In the genomic region with DNA sequence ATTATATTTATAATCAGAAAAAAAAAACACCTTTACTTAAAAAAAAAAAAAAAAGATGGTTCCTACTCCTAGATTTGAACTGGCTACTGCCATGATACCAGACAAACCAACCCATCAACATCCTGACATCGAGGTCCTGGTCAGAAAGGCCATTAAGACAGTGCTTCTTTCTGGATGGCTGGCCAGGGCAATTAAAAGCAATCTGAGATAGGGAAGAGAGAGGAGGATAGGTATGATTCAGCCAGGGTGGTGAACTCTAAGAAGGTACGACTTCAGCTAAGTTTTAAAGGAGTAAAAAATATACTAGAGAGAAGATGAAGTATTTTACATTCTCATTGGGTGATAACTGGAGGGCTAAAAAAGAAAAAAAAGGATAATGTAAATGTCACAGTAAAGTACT, we compare ENCODE assay signal across 17 cellular contexts.
DNase-seq lines count a peak whose midpoint lies in the region; ATAC-seq and TF ChIP-seq lines count a peak whose summit lies in the region.
"Had no signal": no experiment of that assay in that cellular context is flagged by ENCODE, and none has a peak within 500 bp of the region (broad histone marks: within the 10 kb centered on the region; RNA-seq: fewer than 3 reads in every experiment).

No MANE protein-coding gene starts in this region.

- H3K4me1 Mint-ChIP-seq in nephron (no peaks in the 10 kb centered on the region), WTC11 (peaks cover 20% of the 10 kb centered on the region)
- H3K4me1 Mint-ChIP-seq: CD14-positive monocyte, IgD-negative memory B cell had no signal

- H3K36me3 Mint-ChIP-seq in nephron (ENCODE audit: low read depth) = no peaks in the 10 kb centered on the region
- no peaks in the 10 kb centered on the region for H3K36me3 Mint-ChIP-seq in WTC11
- H3K36me3 Mint-ChIP-seq: CD14-positive monocyte, IgD-negative memory B cell had no signal

- POLR2A ChIA-PET in WTC11 (lab: Charles Lee) = no interaction called here

- H3K4me3 ChIP-seq in epithelial cell of proximal tubule (ENCODE audit: low read depth, low read length) = peak overlapping the region; percentile 2
- H3K4me3 ChIP-seq: HAP-1 had no signal

- in situ Hi-C loops in Caki2 (cut with HindIII; ENCODE audit: low pct_unique_long_range_greater_than_20kb, low sequenced_read_pairs) = no loop called here

- H3K27ac Mint-ChIP-seq in nephron (peak overlapping the region; percentile 2 to 6 (median 5)), WTC11 (no peak overlapping the region)
- H3K27ac Mint-ChIP-seq: IgD-negative memory B cell had no signal

- CTCF ChIA-PET in WTC11 (lab: Charles Lee) = interaction anchor here (0.7 kb wide), 1 partner anchor 14 kb away, joined by 3 read pairs; no protein-coding TSS in a partner anchor

- H3K4me3 Mint-ChIP-seq in nephron = no peak overlapping the region
- no peak overlapping the region for H3K4me3 Mint-ChIP-seq in WTC11
- H3K4me3 Mint-ChIP-seq: CD14-positive monocyte, IgD-negative memory B cell had no signal

- no peak for TF ChIP-seq CTCF in epithelial cell of proximal tubule (conservative IDR thresholded peaks at IDR 0.05; ENCODE audit: low read depth, low read length)
- no peak for TF ChIP-seq CTCF in nephron (IDR thresholded peaks at IDR 0.05; ENCODE audit: unreplicated experiment in 3 of 3)
- no peak for TF ChIP-seq CTCF in WTC11 (IDR thresholded peaks at IDR 0.05)

- ATAC-seq in WTC11 = no peak
- ATAC-seq in HG03097 (IDR thresholded peaks at IDR 0.05; ENCODE audit: low FRiP score, unreplicated experiment) = no peak

- no peaks in the 10 kb centered on the region for H3K27me3 Mint-ChIP-seq in nephron (ENCODE audit: low read depth)
- no peaks in the 10 kb centered on the region for H3K27me3 Mint-ChIP-seq in WTC11 (ENCODE audit: low read depth)

- H3K9me3 Mint-ChIP-seq in nephron = no peaks in the 10 kb centered on the region
- no peaks in the 10 kb centered on the region for H3K9me3 Mint-ChIP-seq in WTC11
- H3K9me3 Mint-ChIP-seq: IgD-negative memory B cell had no signal

- peak; percentile 83 for DNase-seq in Caki2 (ENCODE audit: low read depth)
- peak; percentile 76 for DNase-seq in NCI-H69 (lab: John Stamatoyannopoulos, UW)
- no peak for DNase-seq in epithelial cell of proximal tubule (ENCODE audit: low read depth)
- no peak for DNase-seq in WTC11 (ENCODE audit: low spot score)
- no peak for DNase-seq in NCI-H1092 treated with DMSO at 0.1 percent for 48 hours (lab: John Stamatoyannopoulos, UW)
- DNase-seq in NCI-H82 treated with DMSO at 0.1 percent for 48 hours (lab: John Stamatoyannopoulos, UW; ENCODE audit: unreplicated experiment) = no peak
- DNase-seq: DMS79 treated with DMSO at 0.1 percent for 48 hours, GDM1, NCI-H1092, NCI-H1694, NCI-H446 treated with DMSO at 0.1 percent for 48 hours, NCI-H82 had no signal

TF ChIP-seq in WTC11, 78 proteins besides CTCF, POLR2A, EP300 and RAD21:
- no peak for TF ChIP-seq TCF7 (CRISPR knock-in tag; IDR thresholded peaks at IDR 0.05; ENCODE audit: low read depth)
- no peak for TF ChIP-seq PREB (CRISPR knock-in tag; IDR thresholded peaks at IDR 0.05; ENCODE audit: borderline replicate concordance)
- TF ChIP-seq ZBTB43 (CRISPR knock-in tag; IDR thresholded peaks at IDR 0.05) = no peak
- no peak for TF ChIP-seq MYBL2 (CRISPR knock-in tag; IDR thresholded peaks at IDR 0.05)
- TF ChIP-seq ZBTB21 (CRISPR knock-in tag; IDR thresholded peaks at IDR 0.05; ENCODE audit: borderline replicate concordance) = no peak
- TF ChIP-seq MAX (CRISPR knock-in tag; IDR thresholded peaks at IDR 0.05) = no peak
- TF ChIP-seq CREB1 (CRISPR knock-in tag; IDR thresholded peaks at IDR 0.05) = no peak
- no peak for TF ChIP-seq ATF1 (CRISPR knock-in tag; IDR thresholded peaks at IDR 0.05)
- TF ChIP-seq, protein P1, sequence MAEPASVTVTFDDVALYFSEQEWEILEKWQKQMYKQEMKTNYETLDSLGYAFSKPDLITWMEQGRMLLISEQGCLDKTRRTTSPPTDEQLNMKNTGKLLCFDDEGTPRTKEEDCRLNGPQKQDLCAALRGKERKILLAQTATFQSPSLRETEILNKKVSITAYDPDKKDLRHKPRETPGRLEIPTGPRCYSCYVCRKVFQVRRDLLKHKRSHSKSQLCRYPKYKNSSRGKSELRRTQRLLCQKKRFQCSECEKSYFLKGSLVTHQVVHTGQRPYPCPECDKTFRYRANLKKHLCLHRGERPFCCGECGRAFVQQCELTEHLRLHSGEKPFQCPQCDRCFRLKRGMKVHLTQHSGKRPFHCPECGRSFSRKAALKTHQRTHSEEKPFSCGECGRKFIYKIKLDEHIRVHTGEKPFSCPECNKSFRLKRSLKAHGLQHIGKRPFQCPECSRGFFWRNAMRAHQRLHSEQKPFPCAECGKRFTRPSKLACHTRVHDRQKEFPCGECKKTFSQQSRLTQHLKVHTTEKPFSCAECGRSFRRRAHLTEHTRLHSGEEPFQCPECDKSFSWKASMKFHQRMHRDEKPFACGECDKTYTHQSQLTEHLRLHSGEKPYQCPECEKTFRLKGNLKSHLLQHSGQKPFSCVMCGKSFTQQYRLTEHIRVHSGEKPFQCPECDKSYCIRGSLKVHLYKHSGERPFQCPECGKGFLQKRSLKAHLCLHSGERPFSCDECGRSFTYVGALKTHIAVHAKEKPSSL (CRISPR knock-in tag; conservative IDR thresholded peaks at IDR 0.05) = no peak
- no peak for TF ChIP-seq ZNF263 (CRISPR knock-in tag; IDR thresholded peaks at IDR 0.05; ENCODE audit: low read depth)
- TF ChIP-seq ZNF671 (CRISPR knock-in tag; IDR thresholded peaks at IDR 0.05) = no peak
- no peak for TF ChIP-seq ZNF423 (CRISPR knock-in tag; IDR thresholded peaks at IDR 0.05)
- no peak for TF ChIP-seq TP53 (CRISPR knock-in tag; IDR thresholded peaks at IDR 0.05)
- TF ChIP-seq ZMAT4 (CRISPR knock-in tag; IDR thresholded peaks at IDR 0.05) = no peak
- TF ChIP-seq ZSCAN18 (CRISPR knock-in tag; IDR thresholded peaks at IDR 0.05) = no peak
- no peak for TF ChIP-seq NFE2L1 (CRISPR knock-in tag; IDR thresholded peaks at IDR 0.05)
- no peak for TF ChIP-seq TEAD4 (CRISPR knock-in tag; IDR thresholded peaks at IDR 0.05)
- TF ChIP-seq, protein P2, sequence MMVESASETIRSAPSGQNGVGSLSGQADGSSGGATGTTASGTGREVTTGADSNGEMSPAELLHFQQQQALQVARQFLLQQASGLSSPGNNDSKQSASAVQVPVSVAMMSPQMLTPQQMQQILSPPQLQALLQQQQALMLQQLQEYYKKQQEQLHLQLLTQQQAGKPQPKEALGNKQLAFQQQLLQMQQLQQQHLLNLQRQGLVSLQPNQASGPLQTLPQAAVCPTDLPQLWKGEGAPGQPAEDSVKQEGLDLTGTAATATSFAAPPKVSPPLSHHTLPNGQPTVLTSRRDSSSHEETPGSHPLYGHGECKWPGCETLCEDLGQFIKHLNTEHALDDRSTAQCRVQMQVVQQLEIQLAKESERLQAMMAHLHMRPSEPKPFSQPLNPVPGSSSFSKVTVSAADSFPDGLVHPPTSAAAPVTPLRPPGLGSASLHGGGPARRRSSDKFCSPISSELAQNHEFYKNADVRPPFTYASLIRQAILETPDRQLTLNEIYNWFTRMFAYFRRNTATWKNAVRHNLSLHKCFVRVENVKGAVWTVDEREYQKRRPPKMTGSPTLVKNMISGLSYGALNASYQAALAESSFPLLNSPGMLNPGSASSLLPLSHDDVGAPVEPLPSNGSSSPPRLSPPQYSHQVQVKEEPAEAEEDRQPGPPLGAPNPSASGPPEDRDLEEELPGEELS (CRISPR knock-in tag; IDR thresholded peaks at IDR 0.05) = no peak
- TF ChIP-seq MXD4 (CRISPR knock-in tag; IDR thresholded peaks at IDR 0.05; ENCODE audit: borderline replicate concordance) = no peak

Comparison
In these comparisons a context has a peak if more than half of its experiments do, and no peak if none do; other contexts are left out.
1. DNase-seq: peak in Caki2 (single experiment) and NCI-H69 (single experiment); none in epithelial cell of proximal tubule (single experiment), WTC11 (single experiment), NCI-H1092 treated with DMSO at 0.1 percent for 48 hours (single experiment) and NCI-H82 treated with DMSO at 0.1 percent for 48 hours (single experiment).